Comparison of ENCODE assay signal across 9 cellular contexts in the genomic region with DNA sequence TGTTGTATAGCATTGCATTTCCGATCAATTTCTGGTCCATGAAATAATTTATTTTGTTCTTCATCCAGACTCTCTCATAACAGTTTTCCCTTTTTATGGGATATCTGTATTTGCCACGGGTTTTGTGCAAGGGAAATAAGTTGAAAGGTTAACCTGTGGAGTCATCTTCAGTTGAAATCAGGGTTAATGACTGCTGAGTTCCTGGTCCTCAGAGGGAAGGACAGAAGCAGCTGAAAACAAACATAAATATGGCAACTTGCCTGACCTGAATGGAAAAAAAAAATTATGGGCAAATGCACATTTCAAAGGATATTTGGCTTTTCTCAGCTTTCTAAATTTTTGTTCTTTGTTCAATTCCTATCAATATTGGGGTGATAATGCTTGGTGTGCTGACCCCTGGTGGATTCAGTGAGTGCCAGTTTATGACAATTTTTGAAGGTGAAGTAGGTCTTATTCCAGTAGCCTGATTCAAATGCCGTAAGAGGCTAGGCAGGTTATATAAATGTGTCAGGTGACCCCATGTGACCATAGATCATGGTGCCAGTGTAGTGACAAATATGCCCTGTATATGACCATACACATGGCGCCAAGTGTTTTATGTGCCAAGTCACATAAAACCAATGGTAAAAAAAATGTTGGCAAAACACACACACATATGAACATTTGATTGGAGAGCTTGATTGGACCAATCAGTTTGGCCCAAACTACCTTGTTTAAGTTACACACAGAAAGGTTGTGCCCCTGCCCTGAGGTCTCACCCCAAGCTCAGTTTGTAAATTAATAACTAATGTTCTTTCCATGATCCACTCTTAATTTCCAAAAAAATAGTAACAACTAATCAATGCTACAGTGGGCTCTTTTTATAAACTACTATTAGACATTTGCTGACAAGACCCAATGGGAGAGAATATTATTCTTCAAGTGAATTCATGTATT. TPM values are rescaled to one million over a fixed set of nuclear protein-coding genes. Genes with fewer than 3 reads are reported as not detected.
DNase-seq lines count a peak whose midpoint lies in the region; ATAC-seq and TF ChIP-seq lines count a peak whose summit lies in the region.
"Had no signal": no experiment of that assay in that cellular context is flagged by ENCODE, and none has a peak within 500 bp of the region (broad histone marks: within the 10 kb centered on the region; RNA-seq: fewer than 3 reads in every experiment).

No MANE protein-coding gene starts in this region.

- H3K4me1 Mint-ChIP-seq in activated T-helper 17 cell treated with anti-CD3 and anti-CD28 coated beads, Interleukin-2, amount 50 U/mL, for 72 hours, result no peaks in the 10 kb centered on the region
- no peaks in the 10 kb centered on the region for H3K4me1 Mint-ChIP-seq in activated CD4-positive, alpha-beta memory T cell treated with anti-CD3 and anti-CD28 coated beads for 36 hours (ENCODE audit: low read depth)
- H3K4me1 Mint-ChIP-seq: naive thymus-derived CD8-positive, alpha-beta T cell had no signal

- H3K36me3 ChIP-seq in GM06990 (ENCODE audit: control insufficient read depth, insufficient read depth, low read length), result no peaks in the 10 kb centered on the region

- CTCF ChIA-PET in activated CD4-positive, alpha-beta memory T cell treated with anti-CD3 and anti-CD28 coated beads for 36 hours (lab: Charles Lee), result interaction anchor here (0.6 to 1.6 kb wide), 8 partner anchors 29 to 479 kb away, joined by 3 to 5 read pairs (median 3); no protein-coding TSS in a partner anchor

- H3K4me3 ChIP-seq in GM06990 (replicated peaks; ENCODE audit: low read depth, low read length), result no peak overlapping the region

- no peaks in the 10 kb centered on the region for H3K9me3 Mint-ChIP-seq in activated T-helper 17 cell treated with anti-CD3 and anti-CD28 coated beads, Interleukin-2, amount 50 U/mL, for 72 hours
- no peaks in the 10 kb centered on the region for H3K9me3 Mint-ChIP-seq in activated CD4-positive, alpha-beta memory T cell treated with anti-CD3 and anti-CD28 coated beads for 36 hours

- peaks cover 10% of the 10 kb centered on the region for H3K27me3 Mint-ChIP-seq in activated T-helper 17 cell treated with anti-CD3 and anti-CD28 coated beads, Interleukin-2, amount 50 U/mL, for 72 hours
- H3K27me3 Mint-ChIP-seq in activated CD4-positive, alpha-beta memory T cell treated with anti-CD3 and anti-CD28 coated beads for 36 hours, result peaks cover 13% of the 10 kb centered on the region

- no peaks in the 10 kb centered on the region for H3K27me3 ChIP-seq in GM06990 (replicated peaks; ENCODE audit: control insufficient read depth, insufficient read depth, low read length)

- H3K4me3 Mint-ChIP-seq in activated T-helper 17 cell treated with anti-CD3 and anti-CD28 coated beads, Interleukin-2, amount 50 U/mL, for 72 hours, result no peak overlapping the region
- H3K4me3 Mint-ChIP-seq in activated CD4-positive, alpha-beta memory T cell treated with anti-CD3 and anti-CD28 coated beads for 36 hours, result no peak overlapping the region
- H3K4me3 Mint-ChIP-seq: naive thymus-derived CD8-positive, alpha-beta T cell had no signal

- intact Hi-C loops in activated CD4-positive, alpha-beta memory T cell treated with anti-CD3 and anti-CD28 coated beads for 36 hours (cut with micrococcal nuclease), result loop anchor here (5.0 kb wide), 1 partner anchor 92 kb away; no protein-coding TSS in a partner anchor
- intact Hi-C loops in Right ventricle myocardium inferior (cut with DNase I), result loop anchor here (5.0 kb wide), 2 partner anchors 82 to 92 kb away; no protein-coding TSS in a partner anchor

- TF ChIP-seq CTCF in GM06990 (IDR thresholded peaks at IDR 0.05; ENCODE audit: insufficient read depth, low read length, poor library complexity, severe bottlenecking), result peak; percentile 67

- ATAC-seq in HG03342 (IDR thresholded peaks at IDR 0.05; ENCODE audit: unreplicated experiment) (peak; percentile 74), left lobe of liver (peak; percentile 82), HG03196 (IDR thresholded peaks at IDR 0.05; ENCODE audit: unreplicated experiment) (no peak), Right ventricle myocardium inferior (no peak)
- ATAC-seq in activated T-helper 17 cell treated with anti-CD3 and anti-CD28 coated beads, Interleukin-2, amount 50 U/mL, for 72 hours (replicated peaks), result peak; percentile 28

- POLR2A ChIA-PET in activated CD4-positive, alpha-beta memory T cell treated with anti-CD3 and anti-CD28 coated beads for 36 hours (lab: Charles Lee), result no interaction called here

- no peaks in the 10 kb centered on the region for H3K36me3 Mint-ChIP-seq in activated T-helper 17 cell treated with anti-CD3 and anti-CD28 coated beads, Interleukin-2, amount 50 U/mL, for 72 hours (ENCODE audit: low read depth)
- no peaks in the 10 kb centered on the region for H3K36me3 Mint-ChIP-seq in activated CD4-positive, alpha-beta memory T cell treated with anti-CD3 and anti-CD28 coated beads for 36 hours

- DNase-seq in GM06990 (ENCODE audit: extremely low read depth, insufficient read length) (no peak), left lobe of liver (ENCODE audit: low spot score) (peak; percentile 82), 8988T (no peak), Right ventricle myocardium inferior (ENCODE audit: missing footprints) (no peak)
- DNase-seq in activated CD4-positive, alpha-beta memory T cell treated with anti-CD3 and anti-CD28 coated beads for 36 hours, result no peak

- no peak overlapping the region for H3K27ac Mint-ChIP-seq in activated T-helper 17 cell treated with anti-CD3 and anti-CD28 coated beads, Interleukin-2, amount 50 U/mL, for 72 hours
- no peak overlapping the region for H3K27ac Mint-ChIP-seq in activated CD4-positive, alpha-beta memory T cell treated with anti-CD3 and anti-CD28 coated beads for 36 hours
- H3K27ac Mint-ChIP-seq: naive thymus-derived CD8-positive, alpha-beta T cell had no signal

RNA-seq across cellular contexts. Expression of a gene that starts 47.6 kb away (rescaled TPM):
- total RNA-seq in activated T-helper 17 cell treated with anti-CD3 and anti-CD28 coated beads, Interleukin-2, amount 50 U/mL, for 72 hours, result 1 to 10 TPM in 1 of 2 donors, under 1 TPM in 1; 0.37 to 1.1 TPM
- total RNA-seq in left lobe of liver, result 2.1 TPM
- total RNA-seq in activated CD4-positive, alpha-beta memory T cell treated with anti-CD3 and anti-CD28 coated beads for 36 hours, result under 1 TPM; 0.39 to 0.40 TPM
- 1.9 TPM for total RNA-seq in Right ventricle myocardium inferior
- total RNA-seq: naive thymus-derived CD8-positive, alpha-beta T cell had no signal

Comparison
In these comparisons a context has a peak if more than half of its experiments do, and no peak if none do; other contexts are left out.
1. ATAC-seq: peak in HG03342 (single experiment), activated T-helper 17 cell treated with anti-CD3 and anti-CD28 coated beads, Interleukin-2, amount 50 U/mL, for 72 hours (single experiment) and left lobe of liver (single experiment); none in HG03196 (single experiment) and Right ventricle myocardium inferior (single experiment).